ENCODE assay signal across 24 cellular contexts in genomic region chr2:221074238-221074637, GRCh38.
"Had no signal": no experiment of that assay in that cellular context is flagged by ENCODE, and none has a peak within 500 bp of the region (broad histone marks: within the 10 kb centered on the region; RNA-seq: fewer than 3 reads in every experiment).

No MANE protein-coding gene starts in this region.

- H3K4me3 ChIP-seq: neural progenitor cell, ovary, psoas muscle, right lobe of liver, sigmoid colon, stomach, thoracic aorta, thyroid gland, tibial nerve, upper lobe of left lung, vagina had no signal

- DNase-seq: naive thymus-derived CD8-positive, alpha-beta T cell; occipital lobe; ovary; posterior cingulate gyrus; psoas muscle; right lobe of liver; sigmoid colon; small intestine; stimulated activated CD4-positive, alpha-beta T cell treated with anti-CD3 and anti-CD28 coated beads, Interleukin-15, amount 100 ng/mL, for 24 hours; stimulated activated CD4-positive, alpha-beta T cell treated with anti-CD3 and anti-CD28 coated beads, Interleukin-2, amount 100 ng/mL, for 24 hours; stimulated activated CD4-positive, alpha-beta T cell treated with anti-CD3 and anti-CD28 coated beads, Interleukin-2, amount 100 ng/mL, for 48 hours; stimulated activated CD4-positive, alpha-beta T cell treated with anti-CD3 and anti-CD28 coated beads, Interleukin-4, amount 100 ng/mL, for 24 hours; stimulated activated naive B cell treated with anti-CD40 and anti-IgM and Interleukin-4, amounts not matched to agents 10 μg/mL and 1 μg/mL and 100 μg/mL, for 72 hours; stimulated activated naive CD4-positive, alpha-beta T cell treated with Interleukin-2 at 50 U/mL for 16 hours; stomach; thyroid gland; trophoblast cell; upper lobe of left lung had no signal

- H3K27ac ChIP-seq: neural progenitor cell, ovary, parathyroid adenoma, psoas muscle, right lobe of liver, sigmoid colon, stomach, thoracic aorta, tibial nerve, upper lobe of left lung, vagina had no signal

- H3K4me2 ChIP-seq: neural progenitor cell had no signal

- H3K9me3 ChIP-seq: ovary, psoas muscle, right lobe of liver, sigmoid colon, thoracic aorta, thyroid gland, upper lobe of left lung, vagina had no signal

- H3K9ac ChIP-seq: neural progenitor cell, parathyroid adenoma had no signal

- H3K27me3 ChIP-seq: neural progenitor cell, ovary, right lobe of liver, sigmoid colon, stomach, thyroid gland, tibial nerve, upper lobe of left lung, vagina had no signal

- H3K4me1 ChIP-seq: neural progenitor cell, parathyroid adenoma, psoas muscle, right lobe of liver, sigmoid colon, stomach, upper lobe of left lung, vagina had no signal

- ATAC-seq: naive thymus-derived CD8-positive, alpha-beta T cell; psoas muscle; right lobe of liver; stimulated activated effector memory CD8-positive, alpha-beta T cell treated with anti-CD3 and anti-CD28 coated beads, Interleukin-12 subunit alpha, Interleukin-12 subunit beta, amount 100 ng/mL, for 72 hours; stimulated activated naive B cell treated with anti-CD40 and anti-IgM and Interleukin-4, amounts not matched to agents 10 μg/mL and 1 μg/mL and 100 μg/mL, for 72 hours had no signal

- H3K36me3 ChIP-seq: neural progenitor cell, ovary, right lobe of liver, sigmoid colon, stomach, thoracic aorta, thyroid gland, tibial nerve, upper lobe of left lung, vagina had no signal

- H2AFZ ChIP-seq: neural progenitor cell, parathyroid adenoma had no signal
